ENCODE assay signal across 13 cellular contexts in genomic region chr2:105887246-105887645, GRCh38.
DNase-seq lines count a peak whose midpoint lies in the region; ATAC-seq and TF ChIP-seq lines count a peak whose summit lies in the region.
"Had no signal": no experiment of that assay in that cellular context is flagged by ENCODE, and none has a peak within 500 bp of the region (broad histone marks: within the 10 kb centered on the region; RNA-seq: fewer than 3 reads in every experiment).

No MANE protein-coding gene starts in this region.

- H3K4me3 Mint-ChIP-seq in activated CD4-positive, alpha-beta T cell treated with anti-CD3 and anti-CD28 coated beads, Interleukin-2, amount 10 ng/mL, durations not matched to agents 7 days and 5 days, result no peak overlapping the region
- no peak overlapping the region for H3K4me3 Mint-ChIP-seq in activated CD4-positive, alpha-beta memory T cell treated with anti-CD3 and anti-CD28 coated beads, Interleukin-2, amount 10 ng/mL, durations not matched to agents 7 days and 5 days

- peaks cover 22% of the 10 kb centered on the region for H3K9me3 Mint-ChIP-seq in activated CD4-positive, alpha-beta T cell treated with anti-CD3 and anti-CD28 coated beads, Interleukin-2, amount 10 ng/mL, durations not matched to agents 7 days and 5 days
- H3K9me3 Mint-ChIP-seq in activated CD4-positive, alpha-beta memory T cell treated with anti-CD3 and anti-CD28 coated beads, Interleukin-2, amount 10 ng/mL, durations not matched to agents 7 days and 5 days, result peaks cover 8% of the 10 kb centered on the region

- no peak for TF ChIP-seq CTCF in fibroblast of the aortic adventitia (IDR thresholded peaks at IDR 0.05; ENCODE audit: insufficient read depth, low read length)

- DNase-seq in activated CD4-positive, alpha-beta T cell treated with anti-CD3 and anti-CD28 coated beads, Interleukin-2, amount 10 ng/mL, durations not matched to agents 7 days and 5 days, result no peak
- no peak for DNase-seq in activated CD4-positive, alpha-beta T cell treated with anti-CD3 and anti-CD28 coated beads, Interleukin-2, amount 50 U/mL, for 4 hours
- DNase-seq in activated CD4-positive, alpha-beta memory T cell treated with anti-CD3 and anti-CD28 coated beads, Interleukin-2, amount 10 ng/mL, durations not matched to agents 7 days and 5 days, result no peak
- DNase-seq in fibroblast of the aortic adventitia (ENCODE audit: low read depth), result peak; percentile 15
- DNase-seq in stimulated activated naive CD8-positive, alpha-beta T cell treated with anti-CD3 and anti-CD28 coated beads, Interleukin-15, Interleukin-2, amounts not matched to agents 100 U/mL and 50 U/mL, for 24 hours, result no peak
- no peak for DNase-seq in SKM-1 treated with dmso at 0.1 percent for 144 hours (lab: John Stamatoyannopoulos, UW; ENCODE audit: unreplicated experiment)
- DNase-seq in NCI-H446 treated with DMSO at 0.1 percent for 48 hours (lab: John Stamatoyannopoulos, UW), result no peak
- no peak for DNase-seq in stimulated activated CD4-positive, alpha-beta T cell treated with anti-CD3 and anti-CD28 coated beads, Interleukin-4, amount 100 ng/mL, for 1 hour
- DNase-seq: activated CD4-positive, alpha-beta T cell treated with anti-CD3 and anti-CD28 coated beads for 48 hours; activated effector memory CD4-positive, alpha-beta T cell treated with anti-CD3 and anti-CD28 coated beads, Interleukin-2, amount 50 U/mL, for 16 hours; cerebellar nuclear complex; NCI-H510A treated with DMSO at 0.1 percent for 48 hours; PC-3 had no signal

- H3K27me3 Mint-ChIP-seq in activated CD4-positive, alpha-beta T cell treated with anti-CD3 and anti-CD28 coated beads, Interleukin-2, amount 10 ng/mL, durations not matched to agents 7 days and 5 days, result no peaks in the 10 kb centered on the region
- no peaks in the 10 kb centered on the region for H3K27me3 Mint-ChIP-seq in activated CD4-positive, alpha-beta memory T cell treated with anti-CD3 and anti-CD28 coated beads, Interleukin-2, amount 10 ng/mL, durations not matched to agents 7 days and 5 days

- CTCF ChIA-PET in activated CD4-positive, alpha-beta T cell treated with anti-CD3 and anti-CD28 coated beads, Interleukin-2, amount 10 ng/mL, durations not matched to agents 7 days and 5 days (lab: Charles Lee), result no interaction called here
- CTCF ChIA-PET in activated CD4-positive, alpha-beta memory T cell treated with anti-CD3 and anti-CD28 coated beads, Interleukin-2, amount 10 ng/mL, durations not matched to agents 7 days and 5 days (lab: Charles Lee), result interaction anchor here (1.2 kb wide), 1 partner anchor 13 kb away, joined by 3 read pairs; no protein-coding TSS in a partner anchor

- POLR2A ChIA-PET in activated CD4-positive, alpha-beta T cell treated with anti-CD3 and anti-CD28 coated beads, Interleukin-2, amount 10 ng/mL, durations not matched to agents 7 days and 5 days (lab: Charles Lee), result no interaction called here
- POLR2A ChIA-PET in activated CD4-positive, alpha-beta memory T cell treated with anti-CD3 and anti-CD28 coated beads, Interleukin-2, amount 10 ng/mL, durations not matched to agents 7 days and 5 days (lab: Charles Lee), result no interaction called here

- H3K4me3 ChIP-seq in fibroblast of the aortic adventitia (ENCODE audit: low read depth, low read length), result no peak overlapping the region

- H3K36me3 Mint-ChIP-seq in activated CD4-positive, alpha-beta T cell treated with anti-CD3 and anti-CD28 coated beads, Interleukin-2, amount 10 ng/mL, durations not matched to agents 7 days and 5 days (ENCODE audit: low read depth), result peaks cover 77% of the 10 kb centered on the region
- H3K36me3 Mint-ChIP-seq in activated CD4-positive, alpha-beta memory T cell treated with anti-CD3 and anti-CD28 coated beads, Interleukin-2, amount 10 ng/mL, durations not matched to agents 7 days and 5 days (ENCODE audit: low read depth), result peaks cover 75% of the 10 kb centered on the region

- H3K27ac Mint-ChIP-seq in activated CD4-positive, alpha-beta T cell treated with anti-CD3 and anti-CD28 coated beads, Interleukin-2, amount 10 ng/mL, durations not matched to agents 7 days and 5 days, result peak overlapping the region; percentile 25
- peak overlapping the region; percentile 8 for H3K27ac Mint-ChIP-seq in activated CD4-positive, alpha-beta memory T cell treated with anti-CD3 and anti-CD28 coated beads, Interleukin-2, amount 10 ng/mL, durations not matched to agents 7 days and 5 days

- peaks cover 56% of the 10 kb centered on the region for H3K4me1 Mint-ChIP-seq in activated CD4-positive, alpha-beta T cell treated with anti-CD3 and anti-CD28 coated beads, Interleukin-2, amount 10 ng/mL, durations not matched to agents 7 days and 5 days
- peaks cover 40% of the 10 kb centered on the region for H3K4me1 Mint-ChIP-seq in activated CD4-positive, alpha-beta memory T cell treated with anti-CD3 and anti-CD28 coated beads, Interleukin-2, amount 10 ng/mL, durations not matched to agents 7 days and 5 days

- ATAC-seq in stimulated activated naive CD8-positive, alpha-beta T cell treated with anti-CD3 and anti-CD28 coated beads, Interleukin-15, Interleukin-2, amounts not matched to agents 100 U/mL and 50 U/mL, for 24 hours, result peak; percentile 62
- ATAC-seq: PC-3 had no signal
